In the genomic region with DNA sequence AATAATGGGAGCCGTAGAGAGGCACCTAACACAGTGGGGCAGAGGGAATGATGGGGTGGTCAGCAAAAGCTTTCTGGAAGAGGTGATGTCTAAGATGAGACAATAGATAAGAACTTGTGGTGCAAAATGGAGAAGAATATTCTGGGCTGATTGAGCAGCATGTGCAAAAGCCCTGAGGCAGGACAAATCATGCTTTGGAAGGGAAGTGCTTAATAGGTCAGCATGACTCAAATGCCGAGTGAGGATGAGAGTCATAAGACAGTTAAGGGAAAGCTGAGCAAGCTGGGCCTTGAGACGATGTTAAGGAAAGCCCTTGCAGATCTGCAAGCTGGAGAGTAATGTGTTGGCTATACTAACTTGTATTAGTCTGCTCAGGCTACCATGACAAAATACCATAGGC, we compare ENCODE assay signal across 28 cellular contexts. TPM values are rescaled to one million over a fixed set of nuclear protein-coding genes. Genes with fewer than 3 reads are reported as not detected.
DNase-seq lines count a peak whose midpoint lies in the region; ATAC-seq and TF ChIP-seq lines count a peak whose summit lies in the region.
"Had no signal": no experiment of that assay in that cellular context is flagged by ENCODE, and none has a peak within 500 bp of the region (broad histone marks: within the 10 kb centered on the region; RNA-seq: fewer than 3 reads in every experiment).

No MANE protein-coding gene starts in this region.

- in situ Hi-C loops in mammary epithelial cell (cut with MboI; ENCODE audit: low sequenced_read_pairs in 2 of 2) = no loop called here

- H3K4me3 ChIP-seq in mammary epithelial cell (replicated peaks in 1 of 3; ENCODE audit: insufficient read depth in 1 of 3, low read depth in 2 of 3, low read length in 3 of 3) = no peak overlapping the region
- H3K4me3 ChIP-seq: gastroesophageal sphincter, HAP-1, hepatocyte, left lung, psoas muscle had no signal

- CTCF ChIA-PET in mammary epithelial cell (lab: Charles Lee; ENCODE audit: low non-redundant PET) = no interaction called here

- TF ChIP-seq CTCF in mammary epithelial cell (conservative IDR thresholded peaks at IDR 0.05 in 1 of 2, IDR thresholded peaks at IDR 0.05 in 1 of 2; ENCODE audit: extremely low read depth in 1 of 2, insufficient read depth in 1 of 2, low read depth in 1 of 2, low read length in 2 of 2) (no peak), foreskin keratinocyte (conservative IDR thresholded peaks at IDR 0.05) (no peak)

- 50% methylated on average over 3 of the region's 3 CpGs for WGBS in mammary epithelial cell (ENCODE audit: low coverage, missing lambda C conversion rate)

- no peaks in the 10 kb centered on the region for H4K20me1 ChIP-seq in mammary epithelial cell (ENCODE audit: insufficient read depth, low read length)

- no peaks in the 10 kb centered on the region for H3K36me3 Mint-ChIP-seq in stimulated activated memory B cell treated with anti-CD40 and anti-IgM and Interleukin-4, amounts not matched to agents 10 μg/mL and 1 μg/mL and 100 μg/mL, for 72 hours
- H3K36me3 Mint-ChIP-seq: activated naive CD4-positive, alpha-beta T cell treated with anti-CD3 and anti-CD28 coated beads, Interleukin-2, amount 10 ng/mL, durations not matched to agents 7 days and 5 days had no signal

- H3K9ac ChIP-seq in mammary epithelial cell (ENCODE audit: insufficient read depth, low read length) = no peak overlapping the region

- dilution Hi-C loops in mammary epithelial cell (cut with HindIII; ENCODE audit: low sequenced_read_pairs) = no loop called here

- intact Hi-C loops in mammary epithelial cell (cut with micrococcal nuclease) = no loop called here

- H3K79me2 ChIP-seq in mammary epithelial cell (ENCODE audit: insufficient read depth, low read length) = no peaks in the 10 kb centered on the region
- H3K79me2 ChIP-seq: hepatocyte had no signal

- H2AFZ ChIP-seq in mammary epithelial cell (ENCODE audit: low read depth, low read length) = peak overlapping the region; percentile 52
- H2AFZ ChIP-seq: hepatocyte had no signal

- peaks cover 3% of the 10 kb centered on the region for H3K9me3 Mint-ChIP-seq in stimulated activated memory B cell treated with anti-CD40 and anti-IgM and Interleukin-4, amounts not matched to agents 10 μg/mL and 1 μg/mL and 100 μg/mL, for 72 hours
- H3K9me3 Mint-ChIP-seq: activated B cell treated with CpG ODN at 0.5 μM for 24 hours; activated naive CD4-positive, alpha-beta T cell treated with anti-CD3 and anti-CD28 coated beads, Interleukin-2, amount 10 ng/mL, durations not matched to agents 7 days and 5 days had no signal

- no peaks in the 10 kb centered on the region for H3K4me1 Mint-ChIP-seq in stimulated activated memory B cell treated with anti-CD40 and anti-IgM and Interleukin-4, amounts not matched to agents 10 μg/mL and 1 μg/mL and 100 μg/mL, for 72 hours
- H3K4me1 Mint-ChIP-seq: activated B cell treated with CpG ODN at 0.5 μM for 24 hours; activated naive CD4-positive, alpha-beta T cell treated with anti-CD3 and anti-CD28 coated beads, Interleukin-2, amount 10 ng/mL, durations not matched to agents 7 days and 5 days had no signal

- peak; percentile 40 for DNase-seq in Daoy (ENCODE audit: low read depth)
- peak; percentile 84 for DNase-seq in M059J (ENCODE audit: low read depth)
- DNase-seq in mammary epithelial cell = peak; percentile 84
- DNase-seq in foreskin keratinocyte = peak; percentile 73 to 90
- DNase-seq in Ammon's horn (ENCODE audit: low spot score) = no peak
- no peak for DNase-seq in GM03348 (ENCODE audit: low spot score)
- no peak for DNase-seq in NCI-H1417 (lab: John Stamatoyannopoulos, UW)
- DNase-seq: 8988T; activated B cell treated with CpG ODN at 0.5 μM for 24 hours; activated naive CD4-positive, alpha-beta T cell treated with anti-CD3 and anti-CD28 coated beads, Interleukin-2, amount 10 ng/mL, durations not matched to agents 7 days and 5 days; effector CD4-positive, alpha-beta T cell; KBM-7; left lung; MM.1S; NCI-H1436 treated with DMSO at 0.1 percent for 48 hours; NCI-H2107; NCI-H446 treated with DMSO at 0.1 percent for 48 hours; psoas muscle; SHP77; stimulated activated naive CD4-positive, alpha-beta T cell treated with Interleukin-2 at 50 U/mL for 16 hours; T-helper 9 cell had no signal

- H3K4me1 ChIP-seq in mammary epithelial cell (ENCODE audit: insufficient read depth, low read length) = peaks cover 14% of the 10 kb centered on the region
- H3K4me1 ChIP-seq in foreskin keratinocyte = no peaks in the 10 kb centered on the region
- H3K4me1 ChIP-seq: gastroesophageal sphincter, HAP-1, left lung, psoas muscle had no signal

- no peaks in the 10 kb centered on the region for H3K36me3 ChIP-seq in mammary epithelial cell (ENCODE audit: insufficient read depth, low read length)
- H3K36me3 ChIP-seq: gastroesophageal sphincter, HAP-1, left lung had no signal

- no TSS peak for BruUV-seq in mammary epithelial cell (replicated peaks; lab: Mats Ljungman, UMichigan)

- no peak overlapping the region for H3K27ac ChIP-seq in mammary epithelial cell (ENCODE audit: insufficient read depth, low read depth, low read length)
- H3K27ac ChIP-seq in foreskin keratinocyte = no peak overlapping the region
- H3K27ac ChIP-seq: gastroesophageal sphincter, hepatocyte, left lung, psoas muscle had no signal

- ATAC-seq in foreskin keratinocyte = peak; percentile 97
- ATAC-seq in stimulated activated memory B cell treated with anti-CD40 and anti-IgM and Interleukin-4, amounts not matched to agents 10 μg/mL and 1 μg/mL and 100 μg/mL, for 72 hours = no peak
- ATAC-seq: gastroesophageal sphincter, left lung, psoas muscle had no signal

- H3K4me2 ChIP-seq in mammary epithelial cell (ENCODE audit: insufficient read depth, low read depth, low read length) = no peak overlapping the region
- H3K4me2 ChIP-seq: hepatocyte had no signal

- no peak overlapping the region for H3K4me3 Mint-ChIP-seq in stimulated activated memory B cell treated with anti-CD40 and anti-IgM and Interleukin-4, amounts not matched to agents 10 μg/mL and 1 μg/mL and 100 μg/mL, for 72 hours
- H3K4me3 Mint-ChIP-seq: activated B cell treated with CpG ODN at 0.5 μM for 24 hours; activated naive CD4-positive, alpha-beta T cell treated with anti-CD3 and anti-CD28 coated beads, Interleukin-2, amount 10 ng/mL, durations not matched to agents 7 days and 5 days had no signal

- H3K27ac Mint-ChIP-seq in stimulated activated memory B cell treated with anti-CD40 and anti-IgM and Interleukin-4, amounts not matched to agents 10 μg/mL and 1 μg/mL and 100 μg/mL, for 72 hours = no peak overlapping the region
- H3K27ac Mint-ChIP-seq: activated B cell treated with CpG ODN at 0.5 μM for 24 hours; activated naive CD4-positive, alpha-beta T cell treated with anti-CD3 and anti-CD28 coated beads, Interleukin-2, amount 10 ng/mL, durations not matched to agents 7 days and 5 days had no signal

- H3K27me3 ChIP-seq in mammary epithelial cell (ENCODE audit: insufficient read depth, low read length) (no peaks in the 10 kb centered on the region), foreskin keratinocyte (no peaks in the 10 kb centered on the region)
- H3K27me3 ChIP-seq: gastroesophageal sphincter, hepatocyte, left lung had no signal

- no peaks in the 10 kb centered on the region for H3K27me3 Mint-ChIP-seq in stimulated activated memory B cell treated with anti-CD40 and anti-IgM and Interleukin-4, amounts not matched to agents 10 μg/mL and 1 μg/mL and 100 μg/mL, for 72 hours
- H3K27me3 Mint-ChIP-seq: activated naive CD4-positive, alpha-beta T cell treated with anti-CD3 and anti-CD28 coated beads, Interleukin-2, amount 10 ng/mL, durations not matched to agents 7 days and 5 days had no signal

- no peaks in the 10 kb centered on the region for H3K9me3 ChIP-seq in mammary epithelial cell (replicated peaks; ENCODE audit: insufficient read depth, low read length)
- H3K9me3 ChIP-seq: gastroesophageal sphincter, HAP-1, left lung, psoas muscle had no signal

RNA-seq across cellular contexts. Expression of a gene that starts 37.3 kb away (rescaled TPM):
- not detected in 2 replicates for total RNA-seq in Daoy (2014; rRNA removed; shearing (Covaris generic))
- total RNA-seq in M059J (2014; rRNA removed; shearing (Covaris generic)) = not detected in 2 replicates
- total RNA-seq in mammary epithelial cell (not detected), foreskin keratinocyte (not detected in 2 replicates)
- polyA plus RNA-seq in mammary epithelial cell (not detected), foreskin keratinocyte (not detected in 2 replicates)
- not detected for polyA minus RNA-seq in mammary epithelial cell
- total RNA-seq: activated B cell treated with CpG ODN at 0.5 μM for 24 hours, gastroesophageal sphincter, left lung, psoas muscle, temporal lobe, urinary bladder had no signal
- polyA plus RNA-seq: esophagus, psoas muscle, urinary bladder had no signal

Comparison
In these comparisons a context has a peak if more than half of its experiments do, and no peak if none do; other contexts are left out.
1. DNase-seq: peak in Daoy (single experiment), M059J (single experiment), mammary epithelial cell (single experiment) and foreskin keratinocyte (2 of 2); none in Ammon's horn (single experiment), GM03348 (single experiment) and NCI-H1417 (0 of 3).